In the genomic region with DNA sequence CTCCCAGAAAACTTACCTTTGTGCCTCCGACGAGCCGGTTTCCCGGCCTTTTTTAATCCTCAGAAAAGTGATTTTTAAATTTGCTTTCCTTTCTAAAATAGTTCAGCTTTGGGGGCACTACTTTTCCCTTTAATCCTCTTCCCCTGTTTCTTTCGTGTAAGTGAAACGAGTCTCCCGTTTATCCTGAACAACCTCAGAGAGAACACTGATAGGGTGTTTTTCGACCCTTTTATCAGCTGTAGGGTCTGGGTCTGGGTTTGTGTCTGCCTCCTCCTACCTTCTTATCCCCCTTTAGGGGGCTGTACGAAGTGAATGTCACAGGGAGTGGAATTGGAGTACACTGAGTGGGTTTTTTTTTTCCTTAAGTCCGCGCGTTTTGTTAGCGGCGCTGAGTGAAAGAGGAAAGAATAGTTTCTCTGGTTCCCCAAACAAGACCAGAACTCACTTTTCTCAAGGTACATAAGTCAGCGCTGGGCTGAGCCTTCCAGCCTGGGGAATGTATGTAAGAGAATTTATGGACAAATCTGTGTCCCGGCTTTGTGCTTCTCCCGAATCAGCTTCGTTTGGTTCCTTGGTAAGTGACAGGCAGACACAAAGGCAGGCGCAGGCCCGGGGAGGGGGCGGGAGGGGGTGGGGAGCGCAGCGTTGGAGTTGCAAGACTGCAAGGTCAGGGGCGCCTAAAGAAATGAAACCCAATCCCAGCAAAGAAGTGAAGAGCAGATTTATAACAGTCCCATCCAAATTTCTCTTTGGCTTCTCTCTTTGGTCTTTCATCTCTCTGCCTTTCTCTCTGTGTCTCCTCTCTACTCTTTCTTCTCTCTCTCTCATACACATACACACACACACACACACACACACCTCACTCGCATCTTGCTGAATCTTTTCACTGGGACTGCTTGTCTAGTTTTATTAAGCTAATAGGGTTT, we compare ENCODE assay signal across 8 cellular contexts. TPM values are rescaled to one million over a fixed set of nuclear protein-coding genes. Genes with fewer than 3 reads are reported as not detected.
DNase-seq lines count a peak whose midpoint lies in the region; ATAC-seq and TF ChIP-seq lines count a peak whose summit lies in the region.

No MANE protein-coding gene starts in this region.

- peaks cover 11 to 34% (median 31%) of the 10 kb centered on the region in 4 donors for H3K4me1 ChIP-seq in esophagus muscularis mucosa
- peaks cover 17% of the 10 kb centered on the region for H3K4me1 ChIP-seq in muscle layer of colon (ENCODE audit: insufficient read depth, low read length)
- peaks cover 0 to 18% of the 10 kb centered on the region in 2 donors for H3K4me1 ChIP-seq in thyroid gland

- H3K9ac ChIP-seq in muscle layer of colon (ENCODE audit: low read length) = peak overlapping the region; percentile 76

- intact Hi-C loops in esophagus muscularis mucosa (cut with DNase I) (loop anchor here (10.0 kb wide), 2 partner anchors 97 to 1167 kb away; a partner anchor contains a TSS), thyroid gland (cut with DNase I) (loop anchor here (5.0 to 10.0 kb wide), 2 partner anchors 97 to 325 kb away; a partner anchor contains a TSS)

- H3K27me3 ChIP-seq in esophagus muscularis mucosa = no peaks in the 10 kb centered on the region
- H3K27me3 ChIP-seq in muscle layer of colon (ENCODE audit: control insufficient read depth in 1 of 2, insufficient read depth in 2 of 2, low read length in 2 of 2) = no peaks in the 10 kb centered on the region
- no peaks in the 10 kb centered on the region for H3K27me3 ChIP-seq in thyroid gland

- 0% methylated on average over 24 of the region's 25 CpGs for WGBS in esophagus muscularis mucosa
- 0 to 2% methylated on average over 25 of the region's 25 CpGs for WGBS in thyroid gland, 2 donors

- ATAC-seq in GM18498 (IDR thresholded peaks at IDR 0.05; ENCODE audit: unreplicated experiment) = no peak

- TF ChIP-seq POLR2A in esophagus muscularis mucosa (IDR thresholded peaks at IDR 0.05; ENCODE audit: low read depth) (no peak), thyroid gland (IDR thresholded peaks at IDR 0.05) (no peak)

- peak overlapping the region; percentile 79 to 91 (median 84) for H3K4me3 ChIP-seq in esophagus muscularis mucosa
- peak overlapping the region; percentile 80 to 92 for H3K4me3 ChIP-seq in muscle layer of colon (ENCODE audit: low read depth in 1 of 2, low read length in 2 of 2)
- peak overlapping the region; percentile 23 to 82 (median 67) for H3K4me3 ChIP-seq in thyroid gland (replicated peaks in 1 of 3)

- no peak for TF ChIP-seq EP300 in esophagus muscularis mucosa (IDR thresholded peaks at IDR 0.05)

- TF ChIP-seq CTCF in esophagus muscularis mucosa (IDR thresholded peaks at IDR 0.05) = no peak
- TF ChIP-seq CTCF in thyroid gland (IDR thresholded peaks at IDR 0.05) = no peak

- H3K36me3 ChIP-seq in esophagus muscularis mucosa = no peaks in the 10 kb centered on the region
- H3K36me3 ChIP-seq in muscle layer of colon (ENCODE audit: insufficient read depth, low read length) = no peaks in the 10 kb centered on the region
- H3K36me3 ChIP-seq in thyroid gland = no peaks in the 10 kb centered on the region

- peak; percentile 68 for DNase-seq in NCI-H748 (lab: John Stamatoyannopoulos, UW; ENCODE audit: unreplicated experiment)
- DNase-seq in NCI-H748 treated with DMSO at 0.1 percent for 48 hours (lab: John Stamatoyannopoulos, UW) = no peak
- peak; percentile 45 for DNase-seq in NCI-H2227 (lab: John Stamatoyannopoulos, UW; ENCODE audit: unreplicated experiment)
- peak; percentile 33 for DNase-seq in activated T-cell treated with anti-CD3 and anti-CD28 coated beads, Interleukin-2, amount 50 U/mL, for 1 hour
- DNase-seq in esophagus muscularis mucosa (ENCODE audit: extremely low spot score) = no peak
- DNase-seq in thyroid gland = peak; percentile 25 to 38

- H3K27ac ChIP-seq in esophagus muscularis mucosa (replicated peaks in 1 of 4) = peak overlapping the region; percentile 85 to 88 (median 88)
- H3K27ac ChIP-seq in muscle layer of colon (ENCODE audit: low read depth, low read length) = peak overlapping the region; percentile 95
- H3K27ac ChIP-seq in thyroid gland = peak overlapping the region; percentile 29 to 87 (median 74)

- no peaks in the 10 kb centered on the region for H3K9me3 ChIP-seq in esophagus muscularis mucosa
- H3K9me3 ChIP-seq in muscle layer of colon (ENCODE audit: low read length) = no peaks in the 10 kb centered on the region
- H3K9me3 ChIP-seq in thyroid gland = no peaks in the 10 kb centered on the region

RNA-seq across cellular contexts. Expression of a gene that starts 0.8 kb away (rescaled TPM):
- 10 to 100 TPM; 22.0 to 31.5 (median 28.0) TPM for total RNA-seq in esophagus muscularis mucosa
- total RNA-seq in thyroid gland = 10 to 100 TPM; 27.4 to 40.5 (median 32.4) TPM

Comparison
In these comparisons a context has a peak if more than half of its experiments do, and no peak if none do; other contexts are left out.
1. DNase-seq: peak in NCI-H748 (single experiment), NCI-H2227 (single experiment), activated T-cell treated with anti-CD3 and anti-CD28 coated beads, Interleukin-2, amount 50 U/mL, for 1 hour (single experiment) and thyroid gland (2 of 2); none in NCI-H748 treated with DMSO at 0.1 percent for 48 hours (single experiment) and esophagus muscularis mucosa (single experiment).
2. Peak in every context shown above with its lines, with median percentiles within 50 percentile points of each other: H3K27ac ChIP-seq and H3K4me3 ChIP-seq.